Comparison of ENCODE assay signal across 8 cellular contexts in the genomic region with DNA sequence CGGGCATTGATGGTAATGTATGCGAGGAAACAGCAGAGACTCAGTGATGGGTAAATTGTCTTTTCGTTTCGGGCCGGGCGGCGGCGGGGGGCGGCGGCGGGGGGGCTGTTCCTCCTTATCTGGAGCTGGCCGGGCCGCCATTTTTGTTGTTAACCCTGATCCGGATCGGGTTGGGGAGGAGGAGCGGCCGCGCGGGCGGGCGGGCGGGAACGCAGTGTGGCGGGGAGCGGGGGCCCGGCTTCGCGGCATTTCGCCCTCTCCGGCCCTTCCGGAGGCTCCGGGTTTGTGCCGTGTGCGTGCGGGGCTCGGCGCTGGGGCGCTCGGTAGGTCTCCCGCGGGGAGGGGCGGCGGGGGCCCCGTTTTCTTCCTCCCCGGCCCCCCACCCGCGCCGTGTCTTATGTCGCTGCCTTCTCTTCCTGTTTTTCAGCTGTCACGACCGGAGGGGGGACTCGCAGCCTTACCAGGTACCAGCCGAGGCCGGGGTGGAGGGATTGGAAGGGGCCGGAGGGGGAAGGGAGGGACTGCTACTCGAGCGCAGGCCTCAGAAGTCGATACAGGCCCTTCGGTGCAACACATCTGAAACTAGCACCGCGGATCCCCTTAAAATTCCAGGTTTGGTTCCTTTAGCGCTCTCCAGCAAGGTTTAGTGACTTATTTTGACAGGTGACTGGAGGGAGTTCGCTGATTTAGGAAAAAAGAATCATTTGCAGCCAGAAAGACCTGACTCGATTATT. TPM values are rescaled to one million over a fixed set of nuclear protein-coding genes. Genes with fewer than 3 reads are reported as not detected.
DNase-seq lines count a peak whose midpoint lies in the region; ATAC-seq and TF ChIP-seq lines count a peak whose summit lies in the region.

No MANE protein-coding gene starts in this region.

- no peaks in the 10 kb centered on the region for H3K9me3 ChIP-seq in CD4-positive, CD25-positive, alpha-beta regulatory T cell (ENCODE audit: control insufficient read depth in 2 of 2, low read length in 2 of 2)
- no peaks in the 10 kb centered on the region for H3K9me3 ChIP-seq in colonic mucosa

- peaks cover 46 to 80% (median 58%) of the 10 kb centered on the region in 4 donors for H3K4me1 Mint-ChIP-seq in CD4-positive, CD25-positive, alpha-beta regulatory T cell
- peaks cover 48% of the 10 kb centered on the region for H3K4me1 Mint-ChIP-seq in activated CD4-positive, alpha-beta T cell treated with anti-CD3 and anti-CD28 coated beads, Interleukin-2, amount 10 ng/mL, durations not matched to agents 24 days and 14 days

- no peaks in the 10 kb centered on the region for H3K9me3 Mint-ChIP-seq in CD4-positive, CD25-positive, alpha-beta regulatory T cell
- H3K9me3 Mint-ChIP-seq in activated CD4-positive, alpha-beta T cell treated with anti-CD3 and anti-CD28 coated beads, Interleukin-2, amount 10 ng/mL, durations not matched to agents 24 days and 14 days = no peaks in the 10 kb centered on the region

- intact Hi-C loops in activated CD4-positive, alpha-beta T cell treated with anti-CD3 and anti-CD28 coated beads, Interleukin-2, amount 10 ng/mL, durations not matched to agents 24 days and 14 days (cut with micrococcal nuclease) = loop anchor here (2.0 to 5.0 kb wide), 10 partner anchors 17 to 1836 kb away; partner anchors contain the start of genes ACBD5, BAMBI, MPP7 and PDSS1
- intact Hi-C loops in colonic mucosa (cut with DNase I) = no loop called here

- peaks cover 40% of the 10 kb centered on the region for H3K36me3 Mint-ChIP-seq in CD4-positive, CD25-positive, alpha-beta regulatory T cell
- H3K36me3 Mint-ChIP-seq in activated CD4-positive, alpha-beta T cell treated with anti-CD3 and anti-CD28 coated beads, Interleukin-2, amount 10 ng/mL, durations not matched to agents 24 days and 14 days (ENCODE audit: low read depth) = peaks cover 66% of the 10 kb centered on the region

- H3K4me3 Mint-ChIP-seq in CD4-positive, CD25-positive, alpha-beta regulatory T cell = peak overlapping the region; percentile 95 to 99 (median 99)
- peak overlapping the region; percentile 98 for H3K4me3 Mint-ChIP-seq in activated CD4-positive, alpha-beta T cell treated with anti-CD3 and anti-CD28 coated beads, Interleukin-2, amount 10 ng/mL, durations not matched to agents 24 days and 14 days

- ATAC-seq in CD4-positive, CD25-positive, alpha-beta regulatory T cell (ENCODE audit: low read depth in 2 of 2) = peak; percentile 12 to 14
- ATAC-seq in GM21528 (IDR thresholded peaks at IDR 0.05; ENCODE audit: low FRiP score, unreplicated experiment) = peak; percentile 21
- peak; percentile 36 for ATAC-seq in left lobe of liver

- H3K27ac ChIP-seq in CD4-positive, CD25-positive, alpha-beta regulatory T cell (ENCODE audit: insufficient read depth, low read length, poor library complexity, severe bottlenecking) = peak overlapping the region; percentile 99
- H3K27ac ChIP-seq in colonic mucosa = peak overlapping the region; percentile 94

- H3K27me3 ChIP-seq in CD4-positive, CD25-positive, alpha-beta regulatory T cell (ENCODE audit: control insufficient read depth, insufficient read depth, low read length) = no peaks in the 10 kb centered on the region
- H3K27me3 ChIP-seq in colonic mucosa = no peaks in the 10 kb centered on the region

- H3K27ac Mint-ChIP-seq in CD4-positive, CD25-positive, alpha-beta regulatory T cell = peak overlapping the region; percentile 92 to 100 (median 94)
- H3K27ac Mint-ChIP-seq in activated CD4-positive, alpha-beta T cell treated with anti-CD3 and anti-CD28 coated beads, Interleukin-2, amount 10 ng/mL, durations not matched to agents 24 days and 14 days = peak overlapping the region; percentile 95

- H3K4me3 ChIP-seq in CD4-positive, CD25-positive, alpha-beta regulatory T cell (ENCODE audit: low read depth, low read length) = peak overlapping the region; percentile 95
- peak overlapping the region; percentile 88 for H3K4me3 ChIP-seq in LNCaP clone FGC (ENCODE audit: low read depth, low read length)
- peak overlapping the region; percentile 79 for H3K4me3 ChIP-seq in colonic mucosa

- H3K36me3 ChIP-seq in CD4-positive, CD25-positive, alpha-beta regulatory T cell (ENCODE audit: control insufficient read depth, insufficient read depth, low read length) = peaks cover 40% of the 10 kb centered on the region
- H3K36me3 ChIP-seq in colonic mucosa = peaks cover 17% of the 10 kb centered on the region

- peaks cover 55% of the 10 kb centered on the region for H3K4me1 ChIP-seq in CD4-positive, CD25-positive, alpha-beta regulatory T cell (ENCODE audit: control insufficient read depth, insufficient read depth, low read length, poor library complexity, severe bottlenecking)
- no peaks in the 10 kb centered on the region for H3K4me1 ChIP-seq in colonic mucosa

- DNase-seq in CD4-positive, CD25-positive, alpha-beta regulatory T cell = peak; percentile 62 to 70 (median 63)
- no peak for DNase-seq in LNCaP clone FGC (ENCODE audit: low read depth)
- DNase-seq in activated CD4-positive, alpha-beta T cell treated with anti-CD3 and anti-CD28 coated beads, Interleukin-2, amount 10 ng/mL, durations not matched to agents 24 days and 14 days = peak; percentile 89
- peak; percentile 79 for DNase-seq in colonic mucosa
- peak; percentile 77 for DNase-seq in left lobe of liver (ENCODE audit: low spot score)
- peak; percentile 68 for DNase-seq in stimulated activated CD4-positive, alpha-beta T cell treated with anti-CD3 and anti-CD28 coated beads, Interleukin-1b, Interleukin-23, amount 100 ng/mL, for 48 hours
- no peak for DNase-seq in middle frontal gyrus (ENCODE audit: extremely low spot score, low spot score)

- H3K27me3 Mint-ChIP-seq in CD4-positive, CD25-positive, alpha-beta regulatory T cell = peaks cover 9% of the 10 kb centered on the region
- peaks cover 1% of the 10 kb centered on the region for H3K27me3 Mint-ChIP-seq in activated CD4-positive, alpha-beta T cell treated with anti-CD3 and anti-CD28 coated beads, Interleukin-2, amount 10 ng/mL, durations not matched to agents 24 days and 14 days

- peak overlapping the region; percentile 91 to 95 for H3K9ac ChIP-seq in colonic mucosa (ENCODE audit: low read depth in 2 of 2, low read length in 2 of 2)

- TF ChIP-seq CTCF in LNCaP clone FGC (IDR thresholded peaks at IDR 0.05; ENCODE audit: control insufficient read depth, extremely low read depth, insufficient read depth) (no peak), colonic mucosa (IDR thresholded peaks at IDR 0.05) (no peak)

RNA-seq across cellular contexts. Expression of gene WAC, which starts 0.8 kb away (rescaled TPM):
- 205 TPM for total RNA-seq in CD4-positive, CD25-positive, alpha-beta regulatory T cell
- 100 to 1,000 TPM in 1 of 4 donors, 10 to 100 TPM in 3; 80.5 to 100 (median 89.4) TPM for polyA plus RNA-seq in CD4-positive, CD25-positive, alpha-beta regulatory T cell
- total RNA-seq in activated CD4-positive, alpha-beta T cell treated with anti-CD3 and anti-CD28 coated beads, Interleukin-2, amount 10 ng/mL, durations not matched to agents 24 days and 14 days = 125 and 130 TPM in 2 replicates
- 100 to 1,000 TPM in 1 of 2 donors, 10 to 100 TPM in 1; 78.3 to 135 TPM for total RNA-seq in colonic mucosa
- 36.5 TPM for total RNA-seq in left lobe of liver

Comparison
In these comparisons a context has a peak if more than half of its experiments do, and no peak if none do; other contexts are left out.
1. DNase-seq: peak in CD4-positive, CD25-positive, alpha-beta regulatory T cell (3 of 3), activated CD4-positive, alpha-beta T cell treated with anti-CD3 and anti-CD28 coated beads, Interleukin-2, amount 10 ng/mL, durations not matched to agents 24 days and 14 days (single experiment), colonic mucosa (single experiment), left lobe of liver (single experiment) and stimulated activated CD4-positive, alpha-beta T cell treated with anti-CD3 and anti-CD28 coated beads, Interleukin-1b, Interleukin-23, amount 100 ng/mL, for 48 hours (single experiment); none in LNCaP clone FGC (single experiment) and middle frontal gyrus (single experiment).
2. Peak in every context shown above with its lines, with median percentiles within 50 percentile points of each other: ATAC-seq and H3K4me3 ChIP-seq.